In the genomic region with DNA sequence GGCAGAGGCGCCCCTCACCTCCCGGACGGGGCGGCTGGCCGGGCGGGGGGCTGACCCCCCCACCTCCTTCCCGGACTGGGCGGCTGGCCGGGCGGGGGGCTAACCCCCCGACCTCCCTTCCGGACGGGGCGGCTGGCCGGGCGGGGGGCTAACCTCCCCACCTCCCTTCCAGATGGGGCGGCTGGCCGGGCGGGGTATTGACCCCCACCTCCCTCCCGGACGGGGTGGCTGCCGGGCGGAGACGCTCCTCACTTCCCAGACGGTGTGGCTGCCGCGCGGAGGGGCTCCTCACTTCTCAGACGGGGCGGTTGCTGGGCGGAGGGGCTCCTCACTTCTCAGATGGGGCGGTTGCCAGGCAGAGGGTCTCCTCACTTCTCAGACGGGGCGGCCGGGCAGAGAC, we compare ENCODE assay signal across 1 cellular context. TPM values are rescaled to one million over a fixed set of nuclear protein-coding genes. Genes with fewer than 3 reads are reported as not detected.
"Had no signal": no experiment of that assay in that cellular context is flagged by ENCODE, and none has a peak within 500 bp of the region (broad histone marks: within the 10 kb centered on the region; RNA-seq: fewer than 3 reads in every experiment).

No MANE protein-coding gene starts in this region.

RNA-seq across cellular contexts. Expression of gene ST6GALNAC3, which starts 37.8 kb away (rescaled TPM):
- total RNA-seq: GM23248 had no signal
